ENCODE assay signal across 14 cellular contexts in genomic region chr17:40915721-40916256, GRCh38. TPM values are rescaled to one million over a fixed set of nuclear protein-coding genes. Genes with fewer than 3 reads are reported as not detected.
DNase-seq lines count a peak whose midpoint lies in the region; ATAC-seq lines count a peak whose summit lies in the region.
"Had no signal": no experiment of that assay in that cellular context is flagged by ENCODE, and none has a peak within 500 bp of the region (broad histone marks: within the 10 kb centered on the region; RNA-seq: fewer than 3 reads in every experiment).

No MANE protein-coding gene starts in this region.

- peak overlapping the region; percentile 99 for H3K27ac ChIP-seq in ACC112 (ENCODE audit: low read depth, low read length)
- peak overlapping the region; percentile 94 for H3K27ac ChIP-seq in SJSA1

- peak; percentile 49 for ATAC-seq in GM21529 (IDR thresholded peaks at IDR 0.05; ENCODE audit: unreplicated experiment)
- ATAC-seq in HG03095 (IDR thresholded peaks at IDR 0.05; ENCODE audit: unreplicated experiment) = no peak

- H3K4me1 ChIP-seq in ACC112 (ENCODE audit: control insufficient read depth, insufficient read depth, low read length, unreplicated experiment) (peaks cover 25% of the 10 kb centered on the region), SJSA1 (replicated peaks) (peaks cover 23% of the 10 kb centered on the region)

- no peaks in the 10 kb centered on the region for H3K36me3 ChIP-seq in ACC112 (ENCODE audit: insufficient read depth, low read length)
- no peaks in the 10 kb centered on the region for H3K36me3 ChIP-seq in SJSA1

- no peaks in the 10 kb centered on the region for H3K9me3 ChIP-seq in SJSA1 (replicated peaks)

- H3K79me2 ChIP-seq in ACC112 (ENCODE audit: control insufficient read depth, insufficient read depth, low read length, unreplicated experiment) = no peaks in the 10 kb centered on the region

- H2AFZ ChIP-seq in ACC112 (ENCODE audit: low read length, unreplicated experiment) = peak overlapping the region; percentile 47

- H3K27me3 ChIP-seq in ACC112 (ENCODE audit: insufficient read depth, low read length) = no peaks in the 10 kb centered on the region
- no peaks in the 10 kb centered on the region for H3K27me3 ChIP-seq in SJSA1 (replicated peaks)

- DNase-seq in SJSA1 (ENCODE audit: low read depth in 1 of 2, low spot score in 2 of 2) (peak in 1 of 2 experiments; percentile 64), glomerular visceral epithelial cell (ENCODE audit: extremely low spot score) (peak; percentile 59), hippocampal formation (lab: John Stamatoyannopoulos, UW) (no peak), GF-D8 (lab: John Stamatoyannopoulos, UW) (no peak)
- no peak for DNase-seq in central memory CD4-positive, alpha-beta T cell
- DNase-seq: activated T-cell treated with anti-CD3 and anti-CD28 coated beads, Interleukin-2, amount 50 U/mL, for 1 hour; AML-193; stimulated activated CD8-positive, alpha-beta memory T cell treated with anti-CD3 and anti-CD28 coated beads, Interleukin-4, amount 100 ng/mL, for 48 hours had no signal

- H3K4me3 ChIP-seq in ACC112 (ENCODE audit: low read depth, low read length) (no peak overlapping the region), SJSA1 (no peak overlapping the region)

RNA-seq across cellular contexts. Expression of gene KRT23, which starts 21.7 kb away (rescaled TPM):
- not detected in 2 replicates for total RNA-seq in SJSA1 (2014; rRNA removed; shearing (Covaris generic))
- total RNA-seq: H1; T-helper 1 cell treated with Interleukin-12 subunit alpha and Interleukin-12 subunit beta and Interleukin-4 antibody, amounts not matched to agents 30 ng/mL and 1 ng/mL, for 36 hours had no signal

RNA-seq across cellular contexts. Expression of gene KRT20, which starts 30.7 kb away (rescaled TPM):
- not detected in 2 replicates for total RNA-seq in SJSA1 (2014; rRNA removed; shearing (Covaris generic))
- total RNA-seq: H1; kidney epithelial cell; T-helper 1 cell treated with Interleukin-12 subunit alpha and Interleukin-12 subunit beta and Interleukin-4 antibody, amounts not matched to agents 30 ng/mL and 1 ng/mL, for 36 hours had no signal

RNA-seq across cellular contexts. Expression of gene KRT12, which starts 48.8 kb away (rescaled TPM):
- total RNA-seq in SJSA1 (2014; rRNA removed; shearing (Covaris generic)) = not detected in 2 replicates
- total RNA-seq: H1; kidney epithelial cell; T-helper 1 cell treated with Interleukin-12 subunit alpha and Interleukin-12 subunit beta and Interleukin-4 antibody, amounts not matched to agents 30 ng/mL and 1 ng/mL, for 36 hours had no signal

RNA-seq across cellular contexts. Expression of gene KRT39, which starts 51.0 kb away (rescaled TPM):
- not detected in 2 replicates for total RNA-seq in SJSA1 (2014; rRNA removed; shearing (Covaris generic))
- total RNA-seq: H1; kidney epithelial cell; T-helper 1 cell treated with Interleukin-12 subunit alpha and Interleukin-12 subunit beta and Interleukin-4 antibody, amounts not matched to agents 30 ng/mL and 1 ng/mL, for 36 hours had no signal
